ENCODE assay signal across 6 cellular contexts in genomic region chrY:18504266-18504665, GRCh38.
DNase-seq lines count a peak whose midpoint lies in the region; ATAC-seq and FAIRE-seq lines count a peak whose summit lies in the region.
"Not testable (repeated sequence)": the region's sequence is repeated elsewhere in the genome, so short reads cannot be mapped to it uniquely, and the experiment has no call there.

No MANE protein-coding gene starts in this region.

- DNase-seq in GM19239 (ENCODE audit: insufficient read length, low spot score); stimulated activated naive CD8-positive, alpha-beta T cell treated with anti-CD3 and anti-CD28 coated beads, Interleukin-15, amount 100 ng/mL, for 72 hours: not testable (repeated sequence)

- H3K4me1 Mint-ChIP-seq in stimulated activated naive CD8-positive, alpha-beta T cell treated with anti-CD3 and anti-CD28 coated beads, Interleukin-15, amount 100 ng/mL, for 72 hours: not testable (repeated sequence)

- not testable (repeated sequence) for H3K27me3 Mint-ChIP-seq in stimulated activated naive CD8-positive, alpha-beta T cell treated with anti-CD3 and anti-CD28 coated beads, Interleukin-15, amount 100 ng/mL, for 72 hours

- H3K9me3 Mint-ChIP-seq in stimulated activated naive CD8-positive, alpha-beta T cell treated with anti-CD3 and anti-CD28 coated beads, Interleukin-15, amount 100 ng/mL, for 72 hours: not testable (repeated sequence)

- ATAC-seq in GM18519 (IDR thresholded peaks at IDR 0.05; ENCODE audit: low FRiP score, unreplicated experiment) (peak; percentile 96), HG02610 (IDR thresholded peaks at IDR 0.05; ENCODE audit: unreplicated experiment) (peak; percentile 61), HG02884 (IDR thresholded peaks at IDR 0.05; ENCODE audit: unreplicated experiment) (peak; percentile 87), HG03469 (IDR thresholded peaks at IDR 0.05; ENCODE audit: unreplicated experiment) (peak; percentile 69)
- ATAC-seq in stimulated activated naive CD8-positive, alpha-beta T cell treated with anti-CD3 and anti-CD28 coated beads, Interleukin-15, amount 100 ng/mL, for 72 hours: peak; percentile 72

- H3K27ac Mint-ChIP-seq in stimulated activated naive CD8-positive, alpha-beta T cell treated with anti-CD3 and anti-CD28 coated beads, Interleukin-15, amount 100 ng/mL, for 72 hours: not testable (repeated sequence)

- FAIRE-seq in GM19239 (lab: Jason Lieb, UNC): peak; percentile 85

- not testable (repeated sequence) for H3K4me3 Mint-ChIP-seq in stimulated activated naive CD8-positive, alpha-beta T cell treated with anti-CD3 and anti-CD28 coated beads, Interleukin-15, amount 100 ng/mL, for 72 hours
